ENCODE assay signal across 16 cellular contexts in the genomic region with DNA sequence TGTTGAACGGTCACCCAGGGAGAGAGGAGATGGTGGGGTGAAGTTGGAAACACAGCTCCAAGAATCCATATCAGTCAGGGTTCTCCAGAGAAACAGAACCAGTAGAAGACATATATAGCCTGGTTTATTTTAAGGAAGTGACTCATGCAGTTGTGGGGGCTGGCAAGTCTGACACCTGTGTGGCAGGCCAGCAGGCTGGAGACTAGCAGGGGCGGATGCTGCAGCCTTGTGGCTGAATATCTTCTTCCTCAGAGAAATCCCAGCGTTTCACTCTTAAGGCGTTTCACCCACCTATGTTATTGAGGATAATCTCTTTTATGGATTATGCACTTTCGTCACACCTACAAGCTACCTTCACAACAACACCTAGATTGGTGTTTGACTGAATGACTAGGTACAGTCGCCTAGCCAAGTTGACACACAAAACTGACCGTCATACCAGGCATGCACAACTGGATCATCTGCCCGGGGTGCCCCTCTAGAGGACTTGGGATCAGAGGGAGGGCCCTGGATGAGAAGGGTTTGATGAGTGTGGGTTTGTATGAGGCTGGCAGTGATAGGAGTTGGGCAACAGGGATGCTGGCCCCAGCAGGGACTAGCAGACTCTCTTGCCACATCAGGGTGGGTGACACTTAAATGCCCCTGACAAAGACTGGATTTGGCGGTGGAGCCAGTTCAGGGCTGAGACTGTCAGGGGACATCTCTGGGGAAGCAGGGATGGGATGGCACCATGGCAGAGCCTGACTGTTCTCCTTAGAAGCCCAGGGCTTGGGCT. TPM values are rescaled to one million over a fixed set of nuclear protein-coding genes. Genes with fewer than 3 reads are reported as not detected.
A peak's percentile ranks its signal among the peaks of the same experiment; 100 is the strongest.
DNase-seq lines count a peak whose midpoint lies in the region; ATAC-seq and TF ChIP-seq lines count a peak whose summit lies in the region.
"Had no signal": no experiment of that assay in that cellular context is flagged by ENCODE, and none has a peak within 500 bp of the region (broad histone marks: within the 10 kb centered on the region; RNA-seq: fewer than 3 reads in every experiment).

No MANE protein-coding gene starts in this region.

- H4K20me1 ChIP-seq in OCI-LY7 (ENCODE audit: insufficient read depth, low read length) = no peaks in the 10 kb centered on the region

- no peak overlapping the region; the same call in 1 of the 2 replicates for H3K4me2 ChIP-seq in OCI-LY7 (ENCODE audit: low read length)

- POLR2A ChIA-PET in OCI-LY7 (lab: Charles Lee) = interaction anchor here (1.3 kb wide), 1 partner anchor 10 kb away, joined by 3 read pairs; no protein-coding TSS in a partner anchor

- no peaks in the 10 kb centered on the region for H3K9me2 ChIP-seq in OCI-LY7 (ENCODE audit: insufficient read depth, low read length)

- TF ChIP-seq CTCF in OCI-LY7 (conservative IDR thresholded peaks at IDR 0.05; ENCODE audit: low read length) = peak; percentile 39

- no peaks in the 10 kb centered on the region for H3K9me3 Mint-ChIP-seq in activated T-cell treated with anti-CD3 and anti-CD28 coated beads, Interleukin-2, amount 50 U/mL, for 24 hours
- H3K9me3 Mint-ChIP-seq in effector memory CD8-positive, alpha-beta T cell = no peaks in the 10 kb centered on the region
- H3K9me3 Mint-ChIP-seq in stimulated activated naive B cell treated with anti-CD40 and anti-IgM and Interleukin-4, amounts not matched to agents 10 μg/mL and 1 μg/mL and 100 μg/mL, for 72 hours = no peaks in the 10 kb centered on the region

- no peaks in the 10 kb centered on the region for H3K36me3 Mint-ChIP-seq in activated T-cell treated with anti-CD3 and anti-CD28 coated beads, Interleukin-2, amount 50 U/mL, for 24 hours (ENCODE audit: low read depth)
- H3K36me3 Mint-ChIP-seq in effector memory CD8-positive, alpha-beta T cell (ENCODE audit: insufficient read depth) = no peaks in the 10 kb centered on the region
- H3K36me3 Mint-ChIP-seq in stimulated activated naive B cell treated with anti-CD40 and anti-IgM and Interleukin-4, amounts not matched to agents 10 μg/mL and 1 μg/mL and 100 μg/mL, for 72 hours = no peaks in the 10 kb centered on the region

- peak; percentile 63 for ATAC-seq in effector memory CD8-positive, alpha-beta T cell (replicated peaks)
- peak; percentile 80 to 84 for ATAC-seq in stimulated activated naive B cell treated with anti-CD40 and anti-IgM and Interleukin-4, amounts not matched to agents 10 μg/mL and 1 μg/mL and 100 μg/mL, for 72 hours (replicated peaks)
- ATAC-seq in GM18861 (IDR thresholded peaks at IDR 0.05; ENCODE audit: unreplicated experiment) (no peak), GM19455 (IDR thresholded peaks at IDR 0.05; ENCODE audit: unreplicated experiment) (no peak)
- ATAC-seq: mucosa of descending colon had no signal

- H3K27ac Mint-ChIP-seq in activated T-cell treated with anti-CD3 and anti-CD28 coated beads, Interleukin-2, amount 50 U/mL, for 24 hours = no peak overlapping the region
- no peak overlapping the region for H3K27ac Mint-ChIP-seq in effector memory CD8-positive, alpha-beta T cell
- no peak overlapping the region for H3K27ac Mint-ChIP-seq in stimulated activated naive B cell treated with anti-CD40 and anti-IgM and Interleukin-4, amounts not matched to agents 10 μg/mL and 1 μg/mL and 100 μg/mL, for 72 hours
- H3K27ac Mint-ChIP-seq: B cell had no signal

- no peak overlapping the region for H2AFZ ChIP-seq in OCI-LY7 (ENCODE audit: low read length)

- intact Hi-C loops in OCI-LY7 (cut with micrococcal nuclease; ENCODE audit: unreplicated experiment) (no loop called here), posterior vena cava (cut with DNase I) (loop anchor here in 1 of 2 donors (10.0 kb wide), 1 partner anchor 157 kb away; no protein-coding TSS in a partner anchor)

- no peaks in the 10 kb centered on the region for H3K36me3 ChIP-seq in OCI-LY7 (ENCODE audit: insufficient read depth, low read length)

- no peak overlapping the region for H3K4me3 Mint-ChIP-seq in activated T-cell treated with anti-CD3 and anti-CD28 coated beads, Interleukin-2, amount 50 U/mL, for 24 hours
- H3K4me3 Mint-ChIP-seq in effector memory CD8-positive, alpha-beta T cell = no peak overlapping the region
- H3K4me3 Mint-ChIP-seq in stimulated activated naive B cell treated with anti-CD40 and anti-IgM and Interleukin-4, amounts not matched to agents 10 μg/mL and 1 μg/mL and 100 μg/mL, for 72 hours = no peak overlapping the region
- H3K4me3 Mint-ChIP-seq: B cell had no signal

- H3K4me3 ChIP-seq in OCI-LY7 (ENCODE audit: low read depth, low read length, poor library complexity, severe bottlenecking) = no peak overlapping the region
- H3K4me3 ChIP-seq: mucosa of descending colon had no signal

- peaks cover 11% of the 10 kb centered on the region for H3K4me1 ChIP-seq in OCI-LY7 (ENCODE audit: insufficient read depth, low read length, poor library complexity, severe bottlenecking)

- H3K27me3 Mint-ChIP-seq in activated T-cell treated with anti-CD3 and anti-CD28 coated beads, Interleukin-2, amount 50 U/mL, for 24 hours = peaks cover 22% of the 10 kb centered on the region
- peaks cover 39 to 56% of the 10 kb centered on the region in 2 donors for H3K27me3 Mint-ChIP-seq in effector memory CD8-positive, alpha-beta T cell
- peaks cover 22 to 28% of the 10 kb centered on the region in 2 donors for H3K27me3 Mint-ChIP-seq in stimulated activated naive B cell treated with anti-CD40 and anti-IgM and Interleukin-4, amounts not matched to agents 10 μg/mL and 1 μg/mL and 100 μg/mL, for 72 hours

- no TSS peak for BruUV-seq in OCI-LY7 (replicated peaks; lab: Mats Ljungman, UMichigan)

- peaks cover 2% of the 10 kb centered on the region for H3K4me1 Mint-ChIP-seq in activated T-cell treated with anti-CD3 and anti-CD28 coated beads, Interleukin-2, amount 50 U/mL, for 24 hours (ENCODE audit: low read depth)
- H3K4me1 Mint-ChIP-seq in effector memory CD8-positive, alpha-beta T cell (ENCODE audit: low read depth in 2 of 2) = peaks cover 0 to 4% of the 10 kb centered on the region in 2 donors
- H3K4me1 Mint-ChIP-seq in stimulated activated naive B cell treated with anti-CD40 and anti-IgM and Interleukin-4, amounts not matched to agents 10 μg/mL and 1 μg/mL and 100 μg/mL, for 72 hours = peaks cover 2 to 9% of the 10 kb centered on the region in 2 donors
- H3K4me1 Mint-ChIP-seq: B cell had no signal

- DNase-seq in activated T-cell treated with anti-CD3 and anti-CD28 coated beads, Interleukin-2, amount 50 U/mL, for 24 hours = peak; percentile 19
- DNase-seq in activated T-cell treated with anti-CD3 and anti-CD28 coated beads, Interleukin-2, amount 50 U/mL, for 1 hour = no peak
- DNase-seq in OCI-LY7 (ENCODE audit: low spot score) = peak; percentile 57
- DNase-seq in effector memory CD8-positive, alpha-beta T cell = no peak
- DNase-seq in stimulated activated naive B cell treated with anti-CD40 and anti-IgM and Interleukin-4, amounts not matched to agents 10 μg/mL and 1 μg/mL and 100 μg/mL, for 72 hours = no peak
- no peak for DNase-seq in posterior vena cava (ENCODE audit: low spot score)
- DNase-seq: cerebellar nuclear complex, Kasumi-1, mucosa of descending colon, NCI-H524 treated with DMSO at 0.1 percent for 48 hours, T-helper 1 cell had no signal

- no peak overlapping the region for H3K27ac ChIP-seq in OCI-LY7 (ENCODE audit: low read depth, low read length, poor library complexity, severe bottlenecking)

- CTCF ChIA-PET in OCI-LY7 (lab: Charles Lee; ENCODE audit: unreplicated experiment) = no interaction called here

- no peaks in the 10 kb centered on the region for H3K9me3 ChIP-seq in OCI-LY7 (ENCODE audit: low read length)
- H3K9me3 ChIP-seq: mucosa of descending colon had no signal

- H3K79me2 ChIP-seq in OCI-LY7 (ENCODE audit: insufficient read depth, low read depth, low read length) = no peaks in the 10 kb centered on the region

RNA-seq across cellular contexts. Expression of a gene that starts 23.4 kb away (rescaled TPM):
- not detected in 2 replicates for total RNA-seq in OCI-LY7 (2014; rRNA removed; shearing (Covaris generic))
- total RNA-seq in OCI-LY7 (2022) (not detected in 2 replicates), posterior vena cava (not detected)
- total RNA-seq: B cell, glomerular endothelial cell, skeletal muscle tissue had no signal

RNA-seq across cellular contexts. Expression of a gene that starts 41.5 kb away (rescaled TPM):
- total RNA-seq in OCI-LY7 (2014; rRNA removed; shearing (Covaris generic)) = not detected in 2 replicates
- total RNA-seq in OCI-LY7 (2022) = not detected in 2 replicates
- total RNA-seq in posterior vena cava = not detected
- total RNA-seq: B cell, glomerular endothelial cell, skeletal muscle tissue had no signal

RNA-seq across cellular contexts. Expression of a gene that starts 52.8 kb away (rescaled TPM):
- total RNA-seq in OCI-LY7 (2014; rRNA removed; shearing (Covaris generic)) = 79.9 and 94.3 TPM in 2 replicates
- total RNA-seq in OCI-LY7 (2022) (122 and 135 TPM in 2 replicates), posterior vena cava (under 1 TPM in 1 of 2 donors, not detected in 1; 0.42 TPM)

Comparison
In these comparisons a context has a peak if more than half of its experiments do, and no peak if none do; other contexts are left out.
1. DNase-seq: peak in activated T-cell treated with anti-CD3 and anti-CD28 coated beads, Interleukin-2, amount 50 U/mL, for 24 hours (single experiment) and OCI-LY7 (single experiment); none in activated T-cell treated with anti-CD3 and anti-CD28 coated beads, Interleukin-2, amount 50 U/mL, for 1 hour (single experiment), effector memory CD8-positive, alpha-beta T cell (0 of 3), stimulated activated naive B cell treated with anti-CD40 and anti-IgM and Interleukin-4, amounts not matched to agents 10 μg/mL and 1 μg/mL and 100 μg/mL, for 72 hours (single experiment) and posterior vena cava (single experiment).
2. ATAC-seq: peak in effector memory CD8-positive, alpha-beta T cell (single experiment) and stimulated activated naive B cell treated with anti-CD40 and anti-IgM and Interleukin-4, amounts not matched to agents 10 μg/mL and 1 μg/mL and 100 μg/mL, for 72 hours (2 of 2); none in GM18861 (single experiment) and GM19455 (single experiment).
3. RNA of a gene that starts 52.8 kb away (total RNA-seq): 79.9 to 135 TPM in OCI-LY7; 0.42 TPM in posterior vena cava; every median in the first group is over 10 times any median in the second.